In the genomic region with DNA sequence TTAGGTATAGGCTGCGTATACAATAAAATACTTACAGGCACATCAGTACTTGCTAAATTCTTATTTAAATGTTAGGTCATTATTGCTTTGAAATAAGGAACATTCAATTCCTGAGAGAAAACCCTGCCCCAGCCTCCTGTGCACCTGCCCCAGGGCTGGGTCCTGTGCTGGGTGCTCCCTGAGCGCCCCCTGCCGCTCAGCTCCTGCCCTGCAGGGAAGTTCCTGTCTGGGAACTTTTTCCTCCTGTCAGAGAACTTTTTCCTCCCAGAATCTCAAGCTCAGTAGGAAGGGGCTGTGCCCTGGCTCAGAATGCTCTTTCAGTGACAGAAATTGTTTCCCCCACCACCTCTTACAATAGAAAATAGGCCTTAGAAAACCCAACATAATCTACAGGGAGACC, we compare ENCODE assay signal across 8 cellular contexts.
A peak's percentile ranks its signal among the peaks of the same experiment; 100 is the strongest.
DNase-seq lines count a peak whose midpoint lies in the region; ATAC-seq and TF ChIP-seq lines count a peak whose summit lies in the region.

No MANE protein-coding gene starts in this region.

- intact Hi-C loops in OCI-LY7 (cut with micrococcal nuclease; ENCODE audit: unreplicated experiment) (no loop called here), stomach (cut with DNase I; ENCODE audit: low total_unique reads) (no loop called here)

- H3K27me3 ChIP-seq in stomach, result peaks cover 0 to 37% (median 6%) of the 10 kb centered on the region in 3 donors

- TF ChIP-seq CTCF in OCI-LY7 (conservative IDR thresholded peaks at IDR 0.05; ENCODE audit: low read length) (peak; percentile 85), astrocyte of the spinal cord (IDR thresholded peaks at IDR 0.05; ENCODE audit: low read depth, low read length) (peak; percentile 1), stomach (IDR thresholded peaks at IDR 0.05) (peak in 4 of 7 experiments; percentile 29 to 48 (median 39))

- DNase-seq in activated gamma-delta T cell treated with Interleukin-2 at 50 U/mL for 16 hours, result peak; percentile 19
- DNase-seq in activated gamma-delta T cell (lab: John Stamatoyannopoulos, UW), result no peak
- peak; percentile 41 for DNase-seq in OCI-LY7 (ENCODE audit: low spot score)
- no peak for DNase-seq in astrocyte of the spinal cord (ENCODE audit: low read depth, low spot score)
- peak; percentile 61 for DNase-seq in stomach
- DNase-seq in ureter (ENCODE audit: low spot score), result no peak
- no peak for DNase-seq in NCI-H345 treated with DMSO at 0.1 percent for 48 hours (lab: John Stamatoyannopoulos, UW; ENCODE audit: unreplicated experiment)

- no peaks in the 10 kb centered on the region for H3K36me3 ChIP-seq in OCI-LY7 (ENCODE audit: insufficient read depth, low read length)
- H3K36me3 ChIP-seq in stomach, result no peaks in the 10 kb centered on the region

- no peaks in the 10 kb centered on the region for H3K9me2 ChIP-seq in OCI-LY7 (ENCODE audit: insufficient read depth, low read length)

- H3K79me2 ChIP-seq in OCI-LY7 (ENCODE audit: insufficient read depth, low read depth, low read length), result no peaks in the 10 kb centered on the region

- H3K27ac ChIP-seq in OCI-LY7 (ENCODE audit: low read depth, low read length, poor library complexity, severe bottlenecking), result no peak overlapping the region
- H3K27ac ChIP-seq in stomach, result no peak overlapping the region

- no peaks in the 10 kb centered on the region for H4K20me1 ChIP-seq in OCI-LY7 (ENCODE audit: insufficient read depth, low read length)

- BruUV-seq in OCI-LY7 (replicated peaks; lab: Mats Ljungman, UMichigan), result no TSS peak

- no peak for TF ChIP-seq POLR2A in stomach (IDR thresholded peaks at IDR 0.05)

- H3K4me3 ChIP-seq in OCI-LY7 (ENCODE audit: low read depth, low read length, poor library complexity, severe bottlenecking) (no peak overlapping the region), astrocyte of the spinal cord (ENCODE audit: low read depth, low read length) (no peak overlapping the region), stomach (no peak overlapping the region)

- no peak for ATAC-seq in GM18868 (IDR thresholded peaks at IDR 0.05; ENCODE audit: unreplicated experiment)

- POLR2A ChIA-PET in OCI-LY7 (lab: Charles Lee), result no interaction called here

- WGBS in stomach, 5 donors, result 24 to 36% (median 29%) methylated on average over 3 of the region's 3 CpGs

- TF ChIP-seq EP300 in stomach (IDR thresholded peaks at IDR 0.05), result no peak

- peak overlapping the region; percentile 41 for H3K4me2 ChIP-seq in OCI-LY7 (ENCODE audit: low read length)

- in situ Hi-C loops in astrocyte of the spinal cord (cut with HindIII; ENCODE audit: low sequenced_read_pairs), result no loop called here

- H3K4me1 ChIP-seq in OCI-LY7 (ENCODE audit: insufficient read depth, low read length, poor library complexity, severe bottlenecking) (peaks cover 18% of the 10 kb centered on the region), stomach (no peaks in the 10 kb centered on the region)

- no peaks in the 10 kb centered on the region for H3K9me3 ChIP-seq in OCI-LY7 (ENCODE audit: low read length)
- no peaks in the 10 kb centered on the region for H3K9me3 ChIP-seq in stomach

- CTCF ChIA-PET in OCI-LY7 (lab: Charles Lee; ENCODE audit: unreplicated experiment), result no interaction called here

- no peak overlapping the region for H2AFZ ChIP-seq in OCI-LY7 (ENCODE audit: low read length)

Comparison
In these comparisons a context has a peak if more than half of its experiments do, and no peak if none do; other contexts are left out.
1. DNase-seq: peak in activated gamma-delta T cell treated with Interleukin-2 at 50 U/mL for 16 hours (single experiment), OCI-LY7 (single experiment) and stomach (single experiment); none in activated gamma-delta T cell (single experiment), astrocyte of the spinal cord (single experiment), ureter (single experiment) and NCI-H345 treated with DMSO at 0.1 percent for 48 hours (single experiment).
2. CTCF ChIP-seq: peak in every context shown above with its lines; median percentile 85 in OCI-LY7; 39 in stomach; 1 in astrocyte of the spinal cord.